Comparison of ENCODE assay signal across 16 cellular contexts in genomic region chrX:39633293-39633692, GRCh38.
DNase-seq lines count a peak whose midpoint lies in the region; ATAC-seq and TF ChIP-seq lines count a peak whose summit lies in the region.
"Had no signal": no experiment of that assay in that cellular context is flagged by ENCODE, and none has a peak within 500 bp of the region (broad histone marks: within the 10 kb centered on the region; RNA-seq: fewer than 3 reads in every experiment).

No MANE protein-coding gene starts in this region.

- no peak overlapping the region for H2AFZ ChIP-seq in smooth muscle cell (ENCODE audit: low read depth)

- H3K9me3 Mint-ChIP-seq in CD14-positive monocyte = peaks cover 0 to 5% (median 0%) of the 10 kb centered on the region in 7 donors
- H3K9me3 Mint-ChIP-seq: memory B cell had no signal

- peaks cover 10% of the 10 kb centered on the region for H3F3A ChIP-seq in smooth muscle cell (ENCODE audit: low read depth)

- ATAC-seq in HG03520 (IDR thresholded peaks at IDR 0.05; ENCODE audit: unreplicated experiment) (no peak), HG02571 (IDR thresholded peaks at IDR 0.05; ENCODE audit: unreplicated experiment) (no peak)
- ATAC-seq: pancreas had no signal

- H3K36me3 Mint-ChIP-seq in CD14-positive monocyte = no peaks in the 10 kb centered on the region
- H3K36me3 Mint-ChIP-seq: memory B cell, type B pancreatic cell had no signal

- H3K4me3 ChIP-seq in astrocyte of the spinal cord (ENCODE audit: low read depth, low read length) = no peak overlapping the region
- H3K4me3 ChIP-seq in smooth muscle cell = no peak overlapping the region
- H3K4me3 ChIP-seq: pancreas had no signal

- 16% methylated on average over 2 of the region's 2 CpGs for WGBS in smooth muscle cell (ENCODE audit: low lambda C conversion rate)

- H4K20me1 ChIP-seq in smooth muscle cell (ENCODE audit: low read depth) = no peaks in the 10 kb centered on the region

- H3K9ac ChIP-seq in smooth muscle cell (ENCODE audit: low read depth) = no peak overlapping the region

- H3K79me2 ChIP-seq in smooth muscle cell (ENCODE audit: low read depth) = no peaks in the 10 kb centered on the region

- H3K36me3 ChIP-seq in smooth muscle cell (ENCODE audit: low read depth) = no peaks in the 10 kb centered on the region
- H3K36me3 ChIP-seq: pancreas had no signal

- no peaks in the 10 kb centered on the region for H3K9me3 ChIP-seq in smooth muscle cell (replicated peaks; ENCODE audit: low read depth)
- H3K9me3 ChIP-seq: pancreas had no signal

- TF ChIP-seq CTCF in astrocyte of the spinal cord (IDR thresholded peaks at IDR 0.05; ENCODE audit: low read depth, low read length) (no peak), smooth muscle cell (IDR thresholded peaks at IDR 0.05; ENCODE audit: borderline replicate concordance, insufficient read depth, poor library complexity, severe bottlenecking) (no peak), CD14-positive monocyte (IDR thresholded peaks at IDR 0.05) (no peak)

- H3K27me3 ChIP-seq in smooth muscle cell (ENCODE audit: low read depth) = no peaks in the 10 kb centered on the region

- DNase-seq in NCI-H82 (lab: John Stamatoyannopoulos, UW) (peak; percentile 57), NCI-H82 treated with DMSO at 0.1 percent for 48 hours (lab: John Stamatoyannopoulos, UW; ENCODE audit: unreplicated experiment) (no peak), NCI-H69 (lab: John Stamatoyannopoulos, UW) (peak; percentile 4), astrocyte of the spinal cord (ENCODE audit: low read depth, low spot score) (peak; percentile 28), smooth muscle cell (lab: John Stamatoyannopoulos, UW; ENCODE audit: unreplicated experiment) (peak; percentile 12), CD14-positive monocyte (ENCODE audit: low spot score) (no peak)
- DNase-seq: 8988T; activated CD4-positive, alpha-beta T cell treated with anti-CD3 and anti-CD28 coated beads, Interleukin-2, amount 50 U/mL, for 1 hour; aorta; DMS153; NCI-H1417 treated with DMSO at 0.1 percent for 48 hours; pancreas had no signal

- H3K27ac ChIP-seq in smooth muscle cell (ENCODE audit: low read depth) = peak overlapping the region; percentile 55
- H3K27ac ChIP-seq: pancreas had no signal

- peak overlapping the region; percentile 50 for H3K4me2 ChIP-seq in smooth muscle cell

- H3K4me1 ChIP-seq in smooth muscle cell (ENCODE audit: low read depth) = no peaks in the 10 kb centered on the region
- H3K4me1 ChIP-seq: pancreas had no signal

- no peak overlapping the region for H3K27ac Mint-ChIP-seq in CD14-positive monocyte
- H3K27ac Mint-ChIP-seq: memory B cell, type B pancreatic cell had no signal

- peaks cover 0 to 3% (median 2%) of the 10 kb centered on the region in 3 donors for H3K27me3 Mint-ChIP-seq in CD14-positive monocyte (ENCODE audit: low read depth in 3 of 3)
- H3K27me3 Mint-ChIP-seq: type B pancreatic cell had no signal

- in situ Hi-C loops in astrocyte of the spinal cord (cut with HindIII; ENCODE audit: low sequenced_read_pairs) = no loop called here

- H3K4me1 Mint-ChIP-seq in CD14-positive monocyte = peaks cover 6% of the 10 kb centered on the region
- H3K4me1 Mint-ChIP-seq: memory B cell had no signal

- intact Hi-C loops in CD14-positive monocyte (cut with micrococcal nuclease) = no loop called here

- H3K4me3 Mint-ChIP-seq in CD14-positive monocyte = no peak overlapping the region
- H3K4me3 Mint-ChIP-seq: memory B cell, type B pancreatic cell had no signal

Comparison
In these comparisons a context has a peak if more than half of its experiments do, and no peak if none do; other contexts are left out.
1. DNase-seq: peak in NCI-H82 (single experiment), NCI-H69 (single experiment), astrocyte of the spinal cord (single experiment) and smooth muscle cell (single experiment); none in NCI-H82 treated with DMSO at 0.1 percent for 48 hours (single experiment) and CD14-positive monocyte (single experiment).